7 cellular contexts compared by ENCODE assay signal in the genomic region with DNA sequence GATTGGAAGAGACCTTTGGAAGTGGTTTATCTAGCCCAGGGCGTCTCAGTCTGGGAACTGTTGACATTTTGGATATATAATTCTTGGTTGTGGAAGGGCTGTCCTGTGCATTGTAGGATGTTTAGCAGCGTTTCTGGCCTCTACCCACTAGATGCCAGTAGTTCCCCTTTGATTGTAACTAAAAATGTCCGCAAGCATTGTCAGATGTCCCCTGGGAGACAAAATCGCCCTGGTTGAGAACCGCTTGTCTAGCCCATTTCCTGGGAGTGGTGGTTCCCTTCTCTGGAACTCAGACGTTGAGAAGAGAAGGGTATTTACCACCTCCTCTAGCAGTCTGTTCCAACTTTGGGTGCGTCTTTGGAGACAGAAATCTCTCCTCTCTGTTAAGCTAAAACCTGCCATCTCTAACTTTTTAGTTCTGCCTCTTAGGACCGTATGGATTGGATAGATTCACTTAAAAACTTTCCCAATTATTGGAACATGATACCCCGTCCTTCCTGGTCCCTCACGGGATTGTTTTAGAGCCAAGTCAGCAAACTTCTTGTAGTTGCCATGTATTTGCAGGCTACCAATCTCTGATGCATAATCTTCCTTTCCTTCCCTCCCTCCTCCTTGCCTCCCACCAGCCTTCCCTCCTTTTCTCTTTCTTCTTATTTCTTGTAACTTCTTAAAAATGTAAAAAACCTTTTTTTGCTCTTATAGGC. TPM values are rescaled to one million over a fixed set of nuclear protein-coding genes. Genes with fewer than 3 reads are reported as not detected.
DNase-seq lines count a peak whose midpoint lies in the region; ATAC-seq and TF ChIP-seq lines count a peak whose summit lies in the region.

No MANE protein-coding gene starts in this region.

- POLR2A ChIA-PET in activated CD8-positive, alpha-beta T cell treated with anti-CD3 and anti-CD28 coated beads, Interleukin-2, amount 10 ng/mL, durations not matched to agents 7 days and 5 days (lab: Charles Lee) = interaction anchor here (0.9 kb wide), 1 partner anchor 14 kb away, joined by 3 read pairs; the partner anchor contains the start of gene TMEM165

- no peaks in the 10 kb centered on the region for H3K9me3 Mint-ChIP-seq in activated CD8-positive, alpha-beta T cell treated with anti-CD3 and anti-CD28 coated beads, Interleukin-2, amount 10 ng/mL, durations not matched to agents 7 days and 5 days (ENCODE audit: insufficient read depth)

- H2AFZ ChIP-seq in hepatocyte = no peak overlapping the region

- peaks cover 99% of the 10 kb centered on the region for H3K79me2 ChIP-seq in hepatocyte

- H3K4me3 Mint-ChIP-seq in activated CD8-positive, alpha-beta T cell treated with anti-CD3 and anti-CD28 coated beads, Interleukin-2, amount 10 ng/mL, durations not matched to agents 7 days and 5 days = no peak overlapping the region

- peaks cover 8% of the 10 kb centered on the region for H3K4me1 ChIP-seq in hepatocyte (ENCODE audit: insufficient read depth)

- DNase-seq in GM13976 (ENCODE audit: low spot score) = peak; percentile 24
- no peak for DNase-seq in HFF-Myc (ENCODE audit: extremely low read depth, low read depth)
- peak; percentile 59 for DNase-seq in RPMI7951 (ENCODE audit: low read depth)
- DNase-seq in hepatocyte (ENCODE audit: low spot score) = no peak
- no peak for DNase-seq in H7
- no peak for DNase-seq in stimulated activated CD4-positive, alpha-beta T cell treated with anti-CD3 and anti-CD28 coated beads, Interleukin-2, amount 100 ng/mL, for 24 hours
- DNase-seq in activated CD8-positive, alpha-beta T cell treated with anti-CD3 and anti-CD28 coated beads, Interleukin-2, amount 10 ng/mL, durations not matched to agents 7 days and 5 days = no peak

- no peaks in the 10 kb centered on the region for H3K9me2 ChIP-seq in hepatocyte (replicated peaks; ENCODE audit: insufficient read depth)

- H3K36me3 Mint-ChIP-seq in activated CD8-positive, alpha-beta T cell treated with anti-CD3 and anti-CD28 coated beads, Interleukin-2, amount 10 ng/mL, durations not matched to agents 7 days and 5 days (ENCODE audit: low read depth) = peaks cover 28% of the 10 kb centered on the region

- in situ Hi-C loops in GM13976 (cut with MboI; ENCODE audit: low sequenced_read_pairs, unreplicated experiment) = no loop called here

- 64% methylated on average over 10 of the region's 10 CpGs for WGBS in hepatocyte (ENCODE audit: low lambda C conversion rate, missing lambda C conversion rate)

- no peaks in the 10 kb centered on the region for H3K27me3 Mint-ChIP-seq in activated CD8-positive, alpha-beta T cell treated with anti-CD3 and anti-CD28 coated beads, Interleukin-2, amount 10 ng/mL, durations not matched to agents 7 days and 5 days (ENCODE audit: low read depth)

- H3K4me3 ChIP-seq in HFF-Myc (replicated peaks; ENCODE audit: low read depth, low read length) = no peak overlapping the region
- H3K4me3 ChIP-seq in hepatocyte = no peak overlapping the region
- no peak overlapping the region for H3K4me3 ChIP-seq in H7 (ENCODE audit: insufficient read depth, low read depth, low read length)

- H3K4me1 Mint-ChIP-seq in activated CD8-positive, alpha-beta T cell treated with anti-CD3 and anti-CD28 coated beads, Interleukin-2, amount 10 ng/mL, durations not matched to agents 7 days and 5 days (ENCODE audit: low read depth) = peaks cover 16% of the 10 kb centered on the region

- no peak for ATAC-seq in activated CD8-positive, alpha-beta T cell treated with anti-CD3 and anti-CD28 coated beads, Interleukin-2, amount 10 ng/mL, durations not matched to agents 7 days and 5 days

- H3K36me3 ChIP-seq in hepatocyte (replicated peaks; ENCODE audit: insufficient read depth, low read depth) (no peaks in the 10 kb centered on the region), H7 (replicated peaks; ENCODE audit: control insufficient read depth, insufficient read depth, low read length) (peaks cover 3% of the 10 kb centered on the region)

- no peak overlapping the region for H3K27ac Mint-ChIP-seq in activated CD8-positive, alpha-beta T cell treated with anti-CD3 and anti-CD28 coated beads, Interleukin-2, amount 10 ng/mL, durations not matched to agents 7 days and 5 days

- H3K4me2 ChIP-seq in hepatocyte = peak overlapping the region; percentile 20

- H3K27me3 ChIP-seq in hepatocyte (no peaks in the 10 kb centered on the region), H7 (ENCODE audit: control insufficient read depth, insufficient read depth, low read length) (no peaks in the 10 kb centered on the region)

- no peaks in the 10 kb centered on the region for H3K9me3 ChIP-seq in hepatocyte (ENCODE audit: low read depth)

- peak; percentile 48 for TF ChIP-seq CTCF in GM13976 (IDR thresholded peaks at IDR 0.05; ENCODE audit: borderline replicate concordance, control extremely low read depth, extremely low read depth, insufficient read depth, missing control alignments)
- peak; percentile 24 for TF ChIP-seq CTCF in HFF-Myc (IDR thresholded peaks at IDR 0.05; ENCODE audit: low read depth, low read length, missing control alignments)
- TF ChIP-seq CTCF in hepatocyte (IDR thresholded peaks at IDR 0.05; ENCODE audit: poor library complexity) = peak; percentile 32

- H3K27ac ChIP-seq in hepatocyte = peak overlapping the region; percentile 16

- H4K20me1 ChIP-seq in hepatocyte (ENCODE audit: insufficient read depth, poor library complexity, severe bottlenecking) = peaks cover 74% of the 10 kb centered on the region

- CTCF ChIA-PET in activated CD8-positive, alpha-beta T cell treated with anti-CD3 and anti-CD28 coated beads, Interleukin-2, amount 10 ng/mL, durations not matched to agents 7 days and 5 days (lab: Charles Lee) = interaction anchor here (0.9 to 1.4 kb wide), 7 partner anchors 11 to 538 kb away, joined by 3 to 5 read pairs (median 3); no protein-coding TSS in a partner anchor

RNA-seq across cellular contexts. Expression of gene TMEM165, which starts 13.9 kb away (rescaled TPM):
- total RNA-seq in RPMI7951 (2014; rRNA removed; shearing (Covaris generic)) = 96.1 and 101 TPM in 2 replicates
- 146 and 160 TPM in 2 replicates for total RNA-seq in hepatocyte
- polyA plus RNA-seq in hepatocyte = 152 and 172 TPM in 2 replicates
- 84.0 and 88.0 TPM in 2 replicates for total RNA-seq in H7 (2014; rRNA removed; shearing (Covaris generic))
- total RNA-seq in activated CD8-positive, alpha-beta T cell treated with anti-CD3 and anti-CD28 coated beads, Interleukin-2, amount 10 ng/mL, durations not matched to agents 7 days and 5 days = 10 to 100 TPM; 66.2 to 68.7 TPM

Comparison
In these comparisons a context has a peak if more than half of its experiments do, and no peak if none do; other contexts are left out.
1. DNase-seq: peak in GM13976 (single experiment) and RPMI7951 (single experiment); none in HFF-Myc (single experiment), hepatocyte (single experiment), H7 (single experiment), stimulated activated CD4-positive, alpha-beta T cell treated with anti-CD3 and anti-CD28 coated beads, Interleukin-2, amount 100 ng/mL, for 24 hours (0 of 2) and activated CD8-positive, alpha-beta T cell treated with anti-CD3 and anti-CD28 coated beads, Interleukin-2, amount 10 ng/mL, durations not matched to agents 7 days and 5 days (single experiment).
2. Peak in every context shown above with its lines, with median percentiles within 50 percentile points of each other: CTCF ChIP-seq.